ENCODE assay signal across 8 cellular contexts in the genomic region with DNA sequence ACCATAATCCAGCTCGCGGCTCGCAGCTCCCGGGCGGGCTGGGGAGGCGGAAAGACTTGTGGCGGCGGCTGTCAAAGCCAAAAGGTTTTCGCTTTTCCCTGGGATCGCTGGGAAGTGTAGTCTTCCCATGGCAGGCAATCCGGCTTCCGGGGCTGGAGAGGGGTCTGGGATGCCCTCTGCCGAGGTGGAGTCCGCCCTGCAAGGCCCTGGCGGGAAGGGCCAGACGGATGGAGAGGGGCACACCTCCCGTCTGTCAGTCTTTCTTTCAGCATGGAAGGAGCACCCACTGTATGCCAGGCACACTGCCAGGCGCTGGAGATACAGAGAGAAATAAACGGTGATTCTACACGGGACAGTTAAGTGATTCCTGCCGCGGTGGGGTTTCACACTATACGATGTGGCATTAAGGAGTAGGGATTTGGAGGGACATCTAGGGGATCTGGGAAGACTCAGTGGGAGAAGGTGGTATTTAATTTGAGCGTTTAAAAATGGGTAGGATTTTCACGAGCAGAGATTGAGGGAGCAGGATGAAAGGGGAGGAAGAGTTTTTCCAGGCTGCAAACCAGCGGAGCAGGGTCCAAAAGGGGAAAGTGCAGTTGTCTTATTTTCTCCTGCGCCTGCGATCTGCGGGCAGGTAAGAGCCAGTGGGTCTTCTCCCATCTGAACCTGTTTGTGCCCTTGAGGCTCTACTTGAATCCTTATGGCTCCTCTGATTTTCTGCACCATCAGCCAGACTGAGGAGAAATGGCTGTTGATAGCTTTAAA. TPM values are rescaled to one million over a fixed set of nuclear protein-coding genes. Genes with fewer than 3 reads are reported as not detected.
DNase-seq lines count a peak whose midpoint lies in the region; ATAC-seq, FAIRE-seq and TF ChIP-seq lines count a peak whose summit lies in the region.

A gene (minus strand): TSS at position 60 of the 765 bp plus-strand sequence. CDS start 461 bp downstream, outside the sequence.

- peak; percentile 36 for DNase-seq in activated CD4-positive, alpha-beta T cell treated with anti-CD3 and anti-CD28 coated beads for 48 hours
- DNase-seq in activated CD4-positive, alpha-beta T cell treated with anti-CD3 and anti-CD28 coated beads for 1 hour = no peak
- peak; percentile 61 for DNase-seq in NCI-H146 treated with DMSO at 0.1 percent for 48 hours (lab: John Stamatoyannopoulos, UW; ENCODE audit: unreplicated experiment)
- DNase-seq in H1 (ENCODE audit: low read depth in 1 of 2, low spot score in 2 of 2) = peak; percentile 72 to 87
- DNase-seq in stimulated activated naive CD8-positive, alpha-beta T cell treated with anti-CD3 and anti-CD28 coated beads, Interleukin-15, Interleukin-2, amounts not matched to agents 100 U/mL and 50 U/mL, for 24 hours = no peak

- peak; percentile 62 to 69 (median 66) for TF ChIP-seq CTCF in H1 (IDR thresholded peaks at IDR 0.05; ENCODE audit: control extremely low read depth in 1 of 3, insufficient read depth in 1 of 3, low read depth in 1 of 3, low read length in 3 of 3)
- no peak for TF ChIP-seq CTCF in liver (IDR thresholded peaks at IDR 0.05; ENCODE audit: low read depth, low read length, missing input control)

- no peak within 1 kb of the TSS for H2BK15ac ChIP-seq in H1 (ENCODE audit: low read length)

- H3K4me2 ChIP-seq in H1 (ENCODE audit: insufficient read depth in 1 of 2, low read depth in 2 of 2, low read length in 2 of 2) = peak within 1 kb of the TSS; percentile 57 to 70

- no peaks in the 10 kb centered on the region for H3K9me3 ChIP-seq in H1 (ENCODE audit: insufficient read depth in 2 of 2, low read depth in 1 of 2, low read length in 1 of 2)
- H3K9me3 ChIP-seq in liver (ENCODE audit: control insufficient read depth in 4 of 4, low read length in 3 of 4) = no peaks in the 10 kb centered on the region

- H3K9ac ChIP-seq in H1 (replicated peaks in 1 of 4; ENCODE audit: extremely low read depth in 1 of 4, low read depth in 3 of 4, low read length in 3 of 4) (peak within 1 kb of the TSS in 2 of 4 experiments; percentile 5 to 55; a peak in 3 of 7 replicates), liver (ENCODE audit: low read depth in 1 of 2, low read length in 2 of 2) (peak within 1 kb of the TSS; percentile 84 to 88)

- H3K27ac ChIP-seq in H1 (ENCODE audit: low read depth, low read length) (no peak within 1 kb of the TSS), liver (ENCODE audit: low read depth in 1 of 2, low read length in 2 of 2) (peak within 1 kb of the TSS; percentile 32 to 71)

- no peak within 1 kb of the TSS for H2BK120ac ChIP-seq in H1 (replicated peaks; ENCODE audit: low read depth, low read length)

- H4K8ac ChIP-seq in H1 (ENCODE audit: extremely low read depth, insufficient read depth, low read length) = no peak within 1 kb of the TSS; the same call in 1 of the 2 replicates

- H3K36me3 ChIP-seq in H1 (ENCODE audit: control insufficient read depth in 2 of 4, insufficient read depth in 4 of 4, low read length in 3 of 4) = no peaks in the 10 kb centered on the region
- H3K36me3 ChIP-seq in liver (ENCODE audit: control insufficient read depth in 4 of 4, insufficient read depth in 3 of 4, low read depth in 1 of 4, low read length in 3 of 4) = no peaks in the 10 kb centered on the region

- no peak for TF ChIP-seq POLR2A in H1 (IDR thresholded peaks at IDR 0.05; ENCODE audit: control extremely low read depth in 1 of 2, low read depth in 2 of 2, low read length in 2 of 2)

- H3K4me3 ChIP-seq in H1 (ENCODE audit: extremely low read depth in 1 of 4, insufficient read depth in 2 of 4, low read depth in 3 of 4, low read length in 4 of 4) = peak within 1 kb of the TSS; percentile 46 to 78 (median 72)
- H3K4me3 ChIP-seq in liver (ENCODE audit: low read depth in 1 of 3, low read length in 3 of 3) = peak within 1 kb of the TSS; percentile 81 to 97 (median 96)

- H3K23ac ChIP-seq in H1 (ENCODE audit: insufficient read length) = no peak within 1 kb of the TSS

- H3K27me3 ChIP-seq in H1 (replicated peaks in 1 of 4; ENCODE audit: control insufficient read depth in 3 of 4, extremely low read depth in 1 of 4, insufficient read depth in 3 of 4, low read length in 3 of 4) = peaks cover 0 to 7% (median 2%) of the 10 kb centered on the region in 4 experiments; a peak in 5 of 7 replicates
- H3K27me3 ChIP-seq in liver (ENCODE audit: control insufficient read depth in 4 of 4, insufficient read depth in 4 of 4, low read length in 3 of 4) = no peaks in the 10 kb centered on the region

- no peak within 1 kb of the TSS for H4K5ac ChIP-seq in H1 (ENCODE audit: insufficient read length, low read depth, low read length)

- peak within 1 kb of the TSS; percentile 97 for H2AFZ ChIP-seq in H1 (ENCODE audit: low read length)

- no peak for TF ChIP-seq EP300 in H1 (IDR thresholded peaks at IDR 0.05; ENCODE audit: borderline replicate concordance in 1 of 2, low read depth in 2 of 2, low read length in 2 of 2)

- peak; percentile 66 to 72 for TF ChIP-seq RAD21 in H1 (IDR thresholded peaks at IDR 0.05 in 1 of 2, conservative IDR thresholded peaks at IDR 0.05 in 1 of 2; ENCODE audit: low read depth in 2 of 2, low read length in 2 of 2)
- TF ChIP-seq RAD21 in liver (IDR thresholded peaks at IDR 0.05) = peak; percentile 70 to 74

- no peak within 1 kb of the TSS for H2BK20ac ChIP-seq in H1 (ENCODE audit: low read length)

- H4K20me1 ChIP-seq in H1 (replicated peaks in 1 of 2; ENCODE audit: control insufficient read depth in 1 of 2, insufficient read depth in 2 of 2, low read length in 2 of 2) = peaks cover 0 to 1% of the 10 kb centered on the region in 2 experiments

- 16 to 100% methylated on average over 1 to 25 of the region's 29 CpGs for WGBS in H1 (ENCODE audit: extremely low coverage in 1 of 2, insufficient coverage in 1 of 2, insufficient read length in 1 of 2, insufficient replicate concordance in 2 of 2, low coverage in 1 of 2, low lambda C conversion rate in 2 of 2, missing lambda C conversion rate in 1 of 2), 2 experiments
- WGBS in liver = 4% methylated on average over 29 of the region's 29 CpGs

- FAIRE-seq in TTC549 (lab: Jason Lieb, UNC) (peak; percentile 73), H1 (lab: Jason Lieb, UNC) (peak; percentile 71)

- H3K4me1 ChIP-seq in H1 (replicated peaks in 1 of 4; ENCODE audit: control insufficient read depth in 3 of 4, insufficient read depth in 4 of 4, low read length in 3 of 4) (peaks cover 5 to 10% (median 8%) of the 10 kb centered on the region in 4 experiments), liver (ENCODE audit: control insufficient read depth in 4 of 4, insufficient read depth in 4 of 4, low read length in 3 of 4) (peaks cover 8 to 29% (median 19%) of the 10 kb centered on the region in 4 donors)

- H2BK5ac ChIP-seq in H1 (ENCODE audit: low read depth, low read length) = no peak within 1 kb of the TSS

- peak; percentile 21 for ATAC-seq in stimulated activated naive CD8-positive, alpha-beta T cell treated with anti-CD3 and anti-CD28 coated beads, Interleukin-15, Interleukin-2, amounts not matched to agents 100 U/mL and 50 U/mL, for 24 hours
- no peak for ATAC-seq in HG02798 (IDR thresholded peaks at IDR 0.05; ENCODE audit: poor library complexity, unreplicated experiment)

- H4K91ac ChIP-seq in H1 (replicated peaks; ENCODE audit: insufficient read length, low read length) = no peak within 1 kb of the TSS

- H3K23me2 ChIP-seq in H1 (ENCODE audit: low read depth, low read length) = peaks cover 10% of the 10 kb centered on the region; the same call in 1 of the 2 replicates

- no peak within 1 kb of the TSS for H2BK12ac ChIP-seq in H1 (ENCODE audit: low read depth, low read length)

- H3K56ac ChIP-seq in H1 (replicated peaks; ENCODE audit: insufficient read length, low read depth, low read length) = no peak within 1 kb of the TSS

- CTCF ChIA-PET in H1 (lab: Charles Lee; ENCODE audit: partially characterized antibody) = interaction anchor here (0.7 to 1.9 kb wide), 4 partner anchors 11 to 90 kb away, joined by 3 to 7 read pairs (median 4); no protein-coding TSS in a partner anchor

- H3K4ac ChIP-seq in H1 (replicated peaks; ENCODE audit: insufficient read length, low read depth, low read length) = no peak within 1 kb of the TSS

- H3K14ac ChIP-seq in H1 (ENCODE audit: insufficient read length) = no peak within 1 kb of the TSS

- no peak within 1 kb of the TSS for H3K18ac ChIP-seq in H1 (ENCODE audit: extremely low read depth, low read length)

- no peaks in the 10 kb centered on the region for H3K79me2 ChIP-seq in H1 (ENCODE audit: control insufficient read depth in 1 of 2, insufficient read depth in 2 of 2, low read length in 2 of 2)

- H2AK5ac ChIP-seq in H1 (ENCODE audit: low read depth, low read length) = no peak within 1 kb of the TSS

- no peaks in the 10 kb centered on the region for H3K79me1 ChIP-seq in H1 (ENCODE audit: low read depth, low read length)

- POLR2A ChIA-PET in H1 (lab: Charles Lee; ENCODE audit: partially characterized antibody) = interaction anchor here (0.9 to 2.0 kb wide), 4 partner anchors 10 to 16 kb away, joined by 3 to 6 read pairs (median 4); a partner anchor contains a TSS

TF ChIP-seq in H1, 55 proteins besides CTCF, POLR2A, EP300 and RAD21 (continues in another document):
- TF ChIP-seq POLR2AphosphoS5 (IDR thresholded peaks at IDR 0.05; ENCODE audit: low read depth, low read length) = no peak; the same call in 1 of the 2 replicates
- TF ChIP-seq SIX5 (IDR thresholded peaks at IDR 0.05; ENCODE audit: low read depth, low read length) = peak; percentile 51; the same call in 1 of the 2 replicates
- no peak for TF ChIP-seq TAF7 (optimal IDR thresholded peaks at IDR 0.05; ENCODE audit: borderline replicate concordance, low read depth, low read length)
- TF ChIP-seq CTBP2 (IDR thresholded peaks at IDR 0.05; ENCODE audit: borderline replicate concordance, insufficient read depth, insufficient read length, low read length) = no peak

TF ChIP-seq in liver, 16 proteins besides CTCF, POLR2A, EP300 and RAD21 (continues in another document):
- TF ChIP-seq RXRA (IDR thresholded peaks at IDR 0.05) = peak; percentile 15 to 20
- peak; percentile 54 for TF ChIP-seq SP1 (IDR thresholded peaks at IDR 0.05)

RNA-seq across cellular contexts. Expression of the gene that starts here (rescaled TPM):
- total RNA-seq in H1 (2021; fragmentation: NEBNext Ultra II Directional; extraction: Animal tissue kit (Norgen Biotek cat#: 25700)) = 7.5 and 7.7 TPM in 2 replicates
- polyA plus RNA-seq in H1 (2011; rRNA removed) (7.9 and 9.5 TPM in 2 replicates), liver (10 to 100 TPM in 1 of 2 donors, 1 to 10 TPM in 1; 7.3 to 14.3 TPM)
- polyA plus RNA-seq in H1 (2011; cell fraction: cytosol; rRNA removed) = 6.1 TPM
- polyA plus RNA-seq in H1 (2011; cell fraction: nucleus; rRNA removed) = 16.9 TPM
- polyA plus RNA-seq in H1 (2012, experiment 1 of 2) = 8.2 to 11.3 TPM (median 9.2 TPM) in 4 replicates
- polyA plus RNA-seq in H1 (2012, experiment 2 of 2) = 4.9 TPM
- polyA plus RNA-seq in H1 (2013, experiment 1 of 2) = 6.5 TPM
- polyA plus RNA-seq in H1 (2013, experiment 2 of 2) = 6.4 TPM
- 20.2 and 21.9 TPM in 2 replicates for polyA minus RNA-seq in H1 (2011; rRNA and poly(A)+ RNA removed)
- 6.2 TPM for polyA minus RNA-seq in H1 (2011; cell fraction: cytosol; rRNA and poly(A)+ RNA removed)
- 5.4 TPM for polyA minus RNA-seq in H1 (2011; cell fraction: nucleus; rRNA and poly(A)+ RNA removed)
- 10 to 100 TPM; 14.0 to 21.8 TPM for total RNA-seq in liver

Comparison
In these comparisons a context has a peak if more than half of its experiments do, and no peak if none do; other contexts are left out.
1. DNase-seq: peak in activated CD4-positive, alpha-beta T cell treated with anti-CD3 and anti-CD28 coated beads for 48 hours (single experiment), NCI-H146 treated with DMSO at 0.1 percent for 48 hours (single experiment) and H1 (2 of 2); none in activated CD4-positive, alpha-beta T cell treated with anti-CD3 and anti-CD28 coated beads for 1 hour (single experiment) and stimulated activated naive CD8-positive, alpha-beta T cell treated with anti-CD3 and anti-CD28 coated beads, Interleukin-15, Interleukin-2, amounts not matched to agents 100 U/mL and 50 U/mL, for 24 hours (single experiment).